Comparison of ENCODE assay signal across 10 cellular contexts in the genomic region with DNA sequence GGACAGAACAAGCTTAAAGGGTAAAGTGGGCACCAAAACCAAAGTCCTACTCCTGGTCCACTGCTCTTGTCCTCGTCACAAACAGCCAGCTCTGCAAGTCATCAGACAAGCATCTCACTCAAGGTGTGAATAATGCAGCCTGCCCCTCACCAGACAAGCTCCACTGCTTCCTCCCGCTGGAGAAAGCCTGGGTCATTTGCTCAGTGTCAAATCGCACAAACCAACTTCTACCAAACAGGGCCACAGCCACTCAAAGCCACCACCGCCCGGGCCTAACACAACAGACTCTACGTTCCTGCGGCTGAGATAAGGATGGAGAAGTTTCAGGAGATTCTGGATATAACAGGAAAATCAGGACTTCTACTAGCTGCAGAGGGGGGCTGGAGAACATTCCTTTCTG. TPM values are rescaled to one million over a fixed set of nuclear protein-coding genes. Genes with fewer than 3 reads are reported as not detected.
DNase-seq lines count a peak whose midpoint lies in the region; ATAC-seq, FAIRE-seq and TF ChIP-seq lines count a peak whose summit lies in the region.
"Had no signal": no experiment of that assay in that cellular context is flagged by ENCODE, and none has a peak within 500 bp of the region (broad histone marks: within the 10 kb centered on the region; RNA-seq: fewer than 3 reads in every experiment).

No MANE protein-coding gene starts in this region.

- TF ChIP-seq POLR2A in GM12891 (IDR thresholded peaks at IDR 0.05; ENCODE audit: low read depth, low read length) = no peak

- H3K9me3 ChIP-seq in mucosa of stomach (ENCODE audit: control insufficient read depth, low read length) = no peaks in the 10 kb centered on the region

- peak overlapping the region; percentile 69 for H3K9ac ChIP-seq in mucosa of stomach (ENCODE audit: low read length)

- TF ChIP-seq CTCF in AG04449 (IDR thresholded peaks at IDR 0.05; ENCODE audit: insufficient read depth, low read length, missing control alignments) = no peak

- FAIRE-seq in GM12891 (lab: Jason Lieb, UNC) = peak; percentile 26

- CTCF ChIA-PET in AG04449 (lab: Yijun Ruan, JAX) = interaction anchor here (1.2 to 6.0 kb wide), 4 partner anchors 85 to 175 kb away, joined by 4 to 71 read pairs (median 7); no protein-coding TSS in a partner anchor

- peaks cover 28% of the 10 kb centered on the region for H3K36me3 ChIP-seq in mucosa of stomach (ENCODE audit: control insufficient read depth, insufficient read depth, low read length)

- no peaks in the 10 kb centered on the region for H3K27me3 ChIP-seq in mucosa of stomach (ENCODE audit: control insufficient read depth, insufficient read depth, low read length)

- peaks cover 61% of the 10 kb centered on the region for H3K4me1 ChIP-seq in mucosa of stomach (ENCODE audit: control insufficient read depth, insufficient read depth, low read length)

- POLR2A ChIA-PET in AG04449 (lab: Yijun Ruan, JAX) = no interaction called here

- H3K4me3 ChIP-seq in AG04449 (ENCODE audit: low read depth, low read length) (peak overlapping the region; percentile 79), mucosa of stomach (ENCODE audit: low read length) (peak overlapping the region; percentile 60)

- ATAC-seq in GM21737 (IDR thresholded peaks at IDR 0.05; ENCODE audit: unreplicated experiment) = no peak
- ATAC-seq in HG03139 (IDR thresholded peaks at IDR 0.05; ENCODE audit: unreplicated experiment) = no peak

- DNase-seq in AG04449 (ENCODE audit: low read depth, low spot score) = no peak
- DNase-seq in GM12891 (ENCODE audit: insufficient read length, low spot score) = no peak
- peak; percentile 21 for DNase-seq in astrocyte of the hippocampus (ENCODE audit: low read depth, low spot score)
- no peak for DNase-seq in NK-92 (lab: John Stamatoyannopoulos, UW; ENCODE audit: unreplicated experiment)
- DNase-seq in KG1 (lab: John Stamatoyannopoulos, UW) = no peak
- DNase-seq: NCI-H1048; stimulated activated CD4-positive, alpha-beta T cell treated with anti-CD3 and anti-CD28 coated beads, Interleukin-1b, Interleukin-23, amount 100 ng/mL, for 48 hours had no signal

TF ChIP-seq in GM12891, 5 proteins besides CTCF, POLR2A, EP300 and RAD21:
- TF ChIP-seq POU2F2 (IDR thresholded peaks at IDR 0.05; ENCODE audit: low read depth, low read length) (no peak), PAX5 (IDR thresholded peaks at IDR 0.05; ENCODE audit: insufficient read depth, low read length, severe bottlenecking) (no peak), POLR2AphosphoS5 (IDR thresholded peaks at IDR 0.05; ENCODE audit: low read depth, low read length) (no peak), TAF1 (IDR thresholded peaks at IDR 0.05; ENCODE audit: low read depth, low read length) (no peak), SPI1 (IDR thresholded peaks at IDR 0.05; ENCODE audit: low read depth, low read length) (no peak)

RNA-seq across cellular contexts. Expression of a gene that starts 3.3 kb away (rescaled TPM):
- 14.3 TPM for polyA plus RNA-seq in GM12891 (2012; ENCODE audit: low read depth, missing spikeins)
